Comparison of ENCODE assay signal across 8 cellular contexts in the genomic region with DNA sequence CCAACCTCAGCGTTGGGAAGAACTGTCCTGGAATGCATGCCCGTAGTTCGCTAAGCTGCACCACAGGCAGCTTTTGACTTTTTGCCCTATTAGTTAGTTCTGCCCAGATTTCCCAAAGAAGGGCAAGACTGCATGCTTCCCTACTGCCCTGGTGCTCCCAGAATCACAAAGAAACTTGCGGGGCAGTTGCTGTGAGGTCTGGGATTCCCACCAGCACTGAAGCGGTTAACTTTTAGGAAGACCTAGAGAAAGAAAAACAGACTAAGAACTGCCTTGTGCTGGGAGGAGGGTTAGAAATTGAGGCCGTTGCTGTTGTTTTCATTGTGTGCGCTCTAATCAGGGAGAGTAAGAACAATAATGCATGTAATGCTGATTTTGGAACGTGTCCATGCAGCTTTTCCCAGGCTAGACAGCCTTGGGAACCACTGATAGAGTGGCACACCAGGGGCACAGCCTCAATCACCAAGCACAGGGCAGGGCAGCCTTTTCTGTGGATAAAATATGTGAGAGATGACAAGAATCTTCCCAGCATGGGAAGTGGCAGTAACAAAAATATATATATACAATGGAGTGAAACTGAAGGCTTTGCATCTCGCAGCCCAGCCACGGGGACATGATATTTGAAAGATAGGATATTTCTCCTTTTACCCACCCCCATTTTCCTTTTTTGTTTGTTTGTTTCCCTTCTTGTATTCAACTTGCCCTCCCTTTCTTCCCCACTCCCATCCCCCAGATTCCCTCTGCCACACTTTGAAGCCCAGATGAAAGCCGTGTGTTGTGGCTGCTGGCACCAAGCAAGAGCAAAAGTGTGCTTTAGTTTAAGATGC.
A peak's percentile ranks its signal among the peaks of the same experiment; 100 is the strongest.
DNase-seq lines count a peak whose midpoint lies in the region; ATAC-seq and TF ChIP-seq lines count a peak whose summit lies in the region.

No MANE protein-coding gene starts in this region.

- DNase-seq in PC-9 (peak in 1 of 2 experiments; percentile 15), glutamatergic neuron (no peak), trophoblast cell (no peak), A673 (ENCODE audit: low spot score) (no peak), NCI-H187 treated with DMSO at 0.1 percent for 48 hours (lab: John Stamatoyannopoulos, UW) (no peak)
- DNase-seq in naive thymus-derived CD8-positive, alpha-beta T cell: no peak

- no peaks in the 10 kb centered on the region for H3K36me3 Mint-ChIP-seq in glutamatergic neuron (ENCODE audit: unreplicated experiment)
- no peaks in the 10 kb centered on the region for H3K36me3 Mint-ChIP-seq in naive thymus-derived CD8-positive, alpha-beta T cell

- no peaks in the 10 kb centered on the region for H4K20me1 ChIP-seq in PC-9 (ENCODE audit: insufficient read depth)

- H3K9me3 Mint-ChIP-seq in glutamatergic neuron (ENCODE audit: unreplicated experiment): peaks cover 2% of the 10 kb centered on the region
- H3K9me3 Mint-ChIP-seq in naive thymus-derived CD8-positive, alpha-beta T cell: peaks cover 0 to 11% (median 0%) of the 10 kb centered on the region in 9 donors

- H3K27me3 ChIP-seq in PC-9 (ENCODE audit: insufficient read depth, low read depth) (no peaks in the 10 kb centered on the region), trophoblast cell (ENCODE audit: insufficient read depth, low read length) (no peaks in the 10 kb centered on the region), A673 (replicated peaks; ENCODE audit: insufficient read depth, low read depth, low read length, poor library complexity) (no peaks in the 10 kb centered on the region)

- no TSS peak for BruUV-seq in PC-9 (replicated peaks; lab: Mats Ljungman, UMichigan)
- no TSS peak for BruUV-seq in A673 (replicated peaks; lab: Mats Ljungman, UMichigan)

- H3K18ac ChIP-seq in trophoblast cell (ENCODE audit: low read length): no peak overlapping the region

- H4K91ac ChIP-seq in trophoblast cell (ENCODE audit: low read depth, low read length): peak overlapping the region; percentile 39

- H3K4me2 ChIP-seq in PC-9 (no peak overlapping the region; the same call in 1 of the 2 replicates), trophoblast cell (ENCODE audit: low read length) (peak overlapping the region; percentile 43)

- H2BK12ac ChIP-seq in trophoblast cell (ENCODE audit: low read length): peak overlapping the region; percentile 36

- no peak overlapping the region for H3K4ac ChIP-seq in trophoblast cell (ENCODE audit: low read depth, low read length)

- H3K27ac ChIP-seq in PC-9 (no peak overlapping the region), trophoblast cell (ENCODE audit: low read depth, low read length) (no peak overlapping the region), A673 (ENCODE audit: low read depth, low read length, poor library complexity, severe bottlenecking) (no peak overlapping the region)

- ATAC-seq in naive thymus-derived CD8-positive, alpha-beta T cell: no peak
- no peak for ATAC-seq in GM18511 (IDR thresholded peaks at IDR 0.05; ENCODE audit: unreplicated experiment)

- H3K27ac Mint-ChIP-seq in glutamatergic neuron (ENCODE audit: unreplicated experiment): peak overlapping the region; percentile 84
- no peak overlapping the region for H3K27ac Mint-ChIP-seq in naive thymus-derived CD8-positive, alpha-beta T cell

- H3K9me2 ChIP-seq in PC-9 (ENCODE audit: insufficient read depth): no peaks in the 10 kb centered on the region

- H3K14ac ChIP-seq in trophoblast cell (ENCODE audit: low read length): peak overlapping the region; percentile 74

- H3K4me3 ChIP-seq in PC-9 (no peak overlapping the region), trophoblast cell (ENCODE audit: low read depth, low read length) (no peak overlapping the region), A673 (ENCODE audit: low read depth, low read length, poor library complexity, severe bottlenecking) (no peak overlapping the region)

- no peak overlapping the region for H3K23ac ChIP-seq in trophoblast cell (ENCODE audit: low read length)

- H3K79me1 ChIP-seq in trophoblast cell (ENCODE audit: low read length): peaks cover 4% of the 10 kb centered on the region

- H3K4me3 Mint-ChIP-seq in glutamatergic neuron (ENCODE audit: unreplicated experiment): peak overlapping the region; percentile 20
- no peak overlapping the region for H3K4me3 Mint-ChIP-seq in naive thymus-derived CD8-positive, alpha-beta T cell

- H3K9me3 ChIP-seq in ES-I3 (ENCODE audit: control insufficient read depth, insufficient read depth, low read length) (no peaks in the 10 kb centered on the region), PC-9 (ENCODE audit: insufficient read depth, low read depth) (no peaks in the 10 kb centered on the region), trophoblast cell (ENCODE audit: insufficient read depth, low read depth, low read length) (no peaks in the 10 kb centered on the region), A673 (ENCODE audit: low read depth, low read length, poor library complexity, severe bottlenecking) (no peaks in the 10 kb centered on the region)

- TF ChIP-seq CTCF in PC-9 (conservative IDR thresholded peaks at IDR 0.05): no peak
- TF ChIP-seq CTCF in glutamatergic neuron (IDR thresholded peaks at IDR 0.05; ENCODE audit: partially characterized antibody, unreplicated experiment): no peak
- TF ChIP-seq CTCF in A673 (conservative IDR thresholded peaks at IDR 0.05; ENCODE audit: low read depth, low read length): no peak

- peak overlapping the region; percentile 25; the same call in 1 of the 2 replicates for H2AFZ ChIP-seq in PC-9
- peak overlapping the region; percentile 94 for H2AFZ ChIP-seq in trophoblast cell (ENCODE audit: insufficient read depth, low read length, poor library complexity)

- no peak overlapping the region for H2AK5ac ChIP-seq in trophoblast cell (ENCODE audit: low read length)

- H2BK5ac ChIP-seq in trophoblast cell (ENCODE audit: low read depth, low read length, poor library complexity): no peak overlapping the region

- H3K4me1 Mint-ChIP-seq in glutamatergic neuron (ENCODE audit: low read depth, unreplicated experiment): peaks cover 11% of the 10 kb centered on the region
- H3K4me1 Mint-ChIP-seq in naive thymus-derived CD8-positive, alpha-beta T cell: no peaks in the 10 kb centered on the region

- CTCF ChIA-PET in PC-9 (lab: Charles Lee): interaction anchor here (0.6 kb wide), 1 partner anchor 130 kb away, joined by 4 read pairs; no protein-coding TSS in a partner anchor
- CTCF ChIA-PET in A673 (lab: Charles Lee): no interaction called here

- peaks cover 14% of the 10 kb centered on the region; the same call in 1 of the 2 replicates for H3K4me1 ChIP-seq in ES-I3 (ENCODE audit: insufficient read depth, low read length)
- no peaks in the 10 kb centered on the region for H3K4me1 ChIP-seq in PC-9 (replicated peaks; ENCODE audit: insufficient read depth)
- H3K4me1 ChIP-seq in trophoblast cell (ENCODE audit: control insufficient read depth in 1 of 2, insufficient read depth in 2 of 2, low read length in 2 of 2): peaks cover 4 to 8% of the 10 kb centered on the region in 2 experiments
- H3K4me1 ChIP-seq in A673 (ENCODE audit: insufficient read depth, low read length, poor library complexity, severe bottlenecking): no peaks in the 10 kb centered on the region

- H3K79me2 ChIP-seq in PC-9 (ENCODE audit: low read depth): no peaks in the 10 kb centered on the region
- H3K79me2 ChIP-seq in trophoblast cell (ENCODE audit: control insufficient read depth, insufficient read depth, low read length, poor library complexity): no peaks in the 10 kb centered on the region

- no peak overlapping the region for H4K12ac ChIP-seq in trophoblast cell (ENCODE audit: low read depth, low read length)

- peak overlapping the region; percentile 68 for H4K8ac ChIP-seq in trophoblast cell (ENCODE audit: low read depth, low read length)

- H3K27me3 Mint-ChIP-seq in glutamatergic neuron (ENCODE audit: unreplicated experiment): no peaks in the 10 kb centered on the region
- H3K27me3 Mint-ChIP-seq in naive thymus-derived CD8-positive, alpha-beta T cell: peaks cover 9 to 35% (median 17%) of the 10 kb centered on the region in 5 donors

- intact Hi-C loops in PC-9 (cut with micrococcal nuclease; ENCODE audit: unreplicated experiment): no loop called here
- intact Hi-C loops in A673 (cut with micrococcal nuclease; ENCODE audit: unreplicated experiment): no loop called here

- POLR2A ChIA-PET in PC-9 (lab: Charles Lee; ENCODE audit: unreplicated experiment) (interaction anchor here (0.6 kb wide), 2 partner anchors 50 to 130 kb away, joined by 9 to 10 read pairs; no protein-coding TSS in a partner anchor), A673 (lab: Charles Lee; ENCODE audit: low non-redundant PET) (interaction anchor here (0.6 kb wide), 1 partner anchor 156 kb away, joined by 3 read pairs; no protein-coding TSS in a partner anchor)
- POLR2A ChIA-PET in naive thymus-derived CD8-positive, alpha-beta T cell (lab: Charles Lee): no interaction called here

- no CpG with 5 or more reads among the region's 11 CpGs for WGBS in trophoblast cell (ENCODE audit: extremely low coverage, insufficient coverage, insufficient read length)

- H3K36me3 ChIP-seq in ES-I3 (ENCODE audit: insufficient read depth, low read length) (no peaks in the 10 kb centered on the region), PC-9 (ENCODE audit: low read depth) (no peaks in the 10 kb centered on the region), trophoblast cell (ENCODE audit: control insufficient read depth in 1 of 2, insufficient read depth in 2 of 2, low read length in 2 of 2) (no peaks in the 10 kb centered on the region), A673 (ENCODE audit: insufficient read depth, low read length, poor library complexity, severe bottlenecking) (no peaks in the 10 kb centered on the region)

- no peaks in the 10 kb centered on the region for H3F3A ChIP-seq in PC-9 (ENCODE audit: insufficient read depth, low read depth)

- H3K9ac ChIP-seq in ES-I3 (ENCODE audit: low read depth, low read length) (peak overlapping the region; percentile 32), trophoblast cell (ENCODE audit: low read length) (peak overlapping the region; percentile 12)

- H2BK120ac ChIP-seq in trophoblast cell (ENCODE audit: insufficient read depth, low read length, poor library complexity): no peak overlapping the region
